Comparison of ENCODE assay signal across 8 cellular contexts in genomic region chr17:5584383-5584951, GRCh38. TPM values are rescaled to one million over a fixed set of nuclear protein-coding genes. Genes with fewer than 3 reads are reported as not detected.
DNase-seq lines count a peak whose midpoint lies in the region; ATAC-seq, FAIRE-seq and TF ChIP-seq lines count a peak whose summit lies in the region.

Gene NLRP1 (minus strand): TSS chr17:5584509. CDS start chr17:5583957, 552 bp downstream.

- no peaks in the 10 kb centered on the region for H3K27me3 ChIP-seq in bronchial epithelial cell (ENCODE audit: control insufficient read depth, insufficient read depth, low read length)

- no peaks in the 10 kb centered on the region for H3K27me3 Mint-ChIP-seq in activated B cell treated with CpG ODN at 0.5 μM for 24 hours
- H3K27me3 Mint-ChIP-seq in endothelial cell (ENCODE audit: unreplicated experiment): peaks cover 3% of the 10 kb centered on the region

- H3K9me3 Mint-ChIP-seq in activated B cell treated with CpG ODN at 0.5 μM for 24 hours (peaks cover 3% of the 10 kb centered on the region), endothelial cell (ENCODE audit: unreplicated experiment) (no peaks in the 10 kb centered on the region)

- ATAC-seq in GM21786 (IDR thresholded peaks at IDR 0.05; ENCODE audit: unreplicated experiment) (peak; percentile 92), activated B cell treated with CpG ODN at 0.5 μM for 24 hours (ENCODE audit: low read depth) (peak; percentile 96)

- intact Hi-C loops in activated B cell treated with CpG ODN at 0.5 μM for 24 hours (cut with micrococcal nuclease): loop anchor here (10.0 kb wide), 1 partner anchor 1060 kb away; the partner anchor contains the start of genes KIAA0753 and TXNDC17

- POLR2A ChIA-PET in activated B cell treated with CpG ODN at 0.5 μM for 24 hours (lab: Charles Lee): interaction anchor here (0.9 to 1.4 kb wide), 3 partner anchors 98 to 1441 kb away, joined by 3 to 5 read pairs (median 3); partner anchors contain the start of genes CYB5D2, MIS12, PIMREG and ZZEF1

- FAIRE-seq in bronchial epithelial cell (lab: Jason Lieb, UNC): peak; percentile 99

- no peak for TF ChIP-seq CTCF in activated B cell treated with CpG ODN at 0.5 μM for 24 hours (IDR thresholded peaks at IDR 0.05)
- no peak for TF ChIP-seq CTCF in bronchial epithelial cell (IDR thresholded peaks at IDR 0.05; ENCODE audit: insufficient read depth, low read length, severe bottlenecking)
- no peak for TF ChIP-seq CTCF in endothelial cell (IDR thresholded peaks at IDR 0.05; ENCODE audit: unreplicated experiment)

- H3K36me3 Mint-ChIP-seq in activated B cell treated with CpG ODN at 0.5 μM for 24 hours (ENCODE audit: low read depth) (peaks cover 35% of the 10 kb centered on the region), endothelial cell (ENCODE audit: low read depth, unreplicated experiment) (no peaks in the 10 kb centered on the region)

- CTCF ChIA-PET in activated B cell treated with CpG ODN at 0.5 μM for 24 hours (lab: Charles Lee): interaction anchor here (1.6 to 1.8 kb wide), 3 partner anchors 9 to 852 kb away, joined by 5 to 9 read pairs (median 6); no protein-coding TSS in a partner anchor

- H3K36me3 ChIP-seq in bronchial epithelial cell (ENCODE audit: control insufficient read depth, insufficient read depth, low read length): peaks cover 10% of the 10 kb centered on the region

- DNase-seq in GDM1 (lab: John Stamatoyannopoulos, UW) (peak; percentile 90), M059J (ENCODE audit: low read depth) (peak; percentile 94), activated B cell treated with CpG ODN at 0.5 μM for 24 hours (peak; percentile 78), bronchial epithelial cell (ENCODE audit: low read depth) (peak; percentile 99), left kidney (ENCODE audit: low read depth, low spot score) (peak; percentile 34), endothelial cell (ENCODE audit: low spot score) (no peak)
- peak; percentile 86 to 87 for DNase-seq in stimulated activated CD4-positive, alpha-beta T cell treated with anti-CD3 and anti-CD28 coated beads, Interleukin-2, amount 100 ng/mL, for 48 hours

- H3K4me3 Mint-ChIP-seq in activated B cell treated with CpG ODN at 0.5 μM for 24 hours (peak within 1 kb of the TSS; percentile 92), endothelial cell (ENCODE audit: unreplicated experiment) (no peak within 1 kb of the TSS)

- H3K27ac Mint-ChIP-seq in activated B cell treated with CpG ODN at 0.5 μM for 24 hours (peak within 1 kb of the TSS; percentile 93), endothelial cell (ENCODE audit: unreplicated experiment) (no peak within 1 kb of the TSS)

- peaks cover 68% of the 10 kb centered on the region for H3K4me1 Mint-ChIP-seq in activated B cell treated with CpG ODN at 0.5 μM for 24 hours
- peaks cover 5% of the 10 kb centered on the region for H3K4me1 Mint-ChIP-seq in endothelial cell (ENCODE audit: unreplicated experiment)

- H3K4me3 ChIP-seq in bronchial epithelial cell (ENCODE audit: low read depth, low read length): peak within 1 kb of the TSS; percentile 59

RNA-seq across cellular contexts. Expression of gene NLRP1, which starts in this region (rescaled TPM):
- 18.3 and 23.5 TPM in 2 replicates for total RNA-seq in M059J (2014; rRNA removed; shearing (Covaris generic))
- total RNA-seq in activated B cell treated with CpG ODN at 0.5 μM for 24 hours (35.5 and 40.4 TPM in 2 replicates), bronchial epithelial cell (12.9 and 17.0 TPM in 2 replicates), endothelial cell (ENCODE audit: unreplicated experiment) (7.8 TPM)
